In genomic region chr2:26229595-26229994, GRCh38 we compare ENCODE assay signal across 28 cellular contexts.
"Had no signal": no experiment of that assay in that cellular context is flagged by ENCODE, and none has a peak within 500 bp of the region (broad histone marks: within the 10 kb centered on the region; RNA-seq: fewer than 3 reads in every experiment).

No MANE protein-coding gene starts in this region.

- H3K27ac Mint-ChIP-seq: immature natural killer cell; nephron; stimulated activated memory B cell treated with anti-CD40 and anti-IgM and Interleukin-4, amounts not matched to agents 10 μg/mL and 1 μg/mL and 100 μg/mL, for 72 hours; stimulated activated naive CD8-positive, alpha-beta T cell treated with anti-CD3 and anti-CD28 coated beads, Interleukin-15, amount 100 ng/mL, for 72 hours; type B pancreatic cell had no signal

- H3K4me1 Mint-ChIP-seq: immature natural killer cell; nephron; neural crest cell; stimulated activated memory B cell treated with anti-CD40 and anti-IgM and Interleukin-4, amounts not matched to agents 10 μg/mL and 1 μg/mL and 100 μg/mL, for 72 hours; stimulated activated naive CD8-positive, alpha-beta T cell treated with anti-CD3 and anti-CD28 coated beads, Interleukin-15, amount 100 ng/mL, for 72 hours had no signal

- H3K36me3 ChIP-seq: uterus had no signal

- H3K27me3 Mint-ChIP-seq: naive thymus-derived CD8-positive, alpha-beta T cell; stimulated activated memory B cell treated with anti-CD40 and anti-IgM and Interleukin-4, amounts not matched to agents 10 μg/mL and 1 μg/mL and 100 μg/mL, for 72 hours; stimulated activated naive CD8-positive, alpha-beta T cell treated with anti-CD3 and anti-CD28 coated beads, Interleukin-15, amount 100 ng/mL, for 72 hours; type B pancreatic cell had no signal

- H3K4me3 Mint-ChIP-seq: immature natural killer cell; naive thymus-derived CD8-positive, alpha-beta T cell; nephron; neural crest cell; stimulated activated memory B cell treated with anti-CD40 and anti-IgM and Interleukin-4, amounts not matched to agents 10 μg/mL and 1 μg/mL and 100 μg/mL, for 72 hours; stimulated activated naive CD8-positive, alpha-beta T cell treated with anti-CD3 and anti-CD28 coated beads, Interleukin-15, amount 100 ng/mL, for 72 hours; type B pancreatic cell had no signal

- FAIRE-seq: islet of Langerhans, kidney, pancreas, small intestine had no signal

- DNase-seq: hypothalamus; immature natural killer cell; kidney; left colon; left lung; lower lobe of right lung; mammary epithelial cell; mesenchymal stem cell; naive thymus-derived CD8-positive, alpha-beta T cell; nucleus accumbens; pancreas; retina; right cardiac atrium; sigmoid colon; small intestine; spleen; stimulated activated CD4-positive, alpha-beta T cell treated with anti-CD3 and anti-CD28 coated beads, Interleukin-4, amount 100 ng/mL, for 24 hours; stimulated activated naive CD4-positive, alpha-beta T cell treated with Interleukin-2 at 50 U/mL for 16 hours; stimulated activated naive CD8-positive, alpha-beta T cell treated with anti-CD3 and anti-CD28 coated beads, Interleukin-15, amount 100 ng/mL, for 72 hours; substantia nigra; uterus had no signal

- H3K9me3 Mint-ChIP-seq: immature natural killer cell; stimulated activated memory B cell treated with anti-CD40 and anti-IgM and Interleukin-4, amounts not matched to agents 10 μg/mL and 1 μg/mL and 100 μg/mL, for 72 hours; stimulated activated naive CD8-positive, alpha-beta T cell treated with anti-CD3 and anti-CD28 coated beads, Interleukin-15, amount 100 ng/mL, for 72 hours; type B pancreatic cell had no signal

- H3K4me3 ChIP-seq: left lung, lower lobe of right lung, pancreas, prostate gland, sigmoid colon, spleen, tibial nerve, uterus had no signal

- H3K4me1 ChIP-seq: left lung, lower lobe of right lung, prostate gland, sigmoid colon, spleen, tibial nerve, uterus had no signal

- H3K27ac ChIP-seq: left lung, lower lobe of right lung, pancreas, prostate gland, sigmoid colon, spleen, tibial nerve, uterus had no signal

- H3K9me3 ChIP-seq: left lung, lower lobe of right lung, pancreas, prostate gland, sigmoid colon, uterus had no signal

- H3K27me3 ChIP-seq: left lung, pancreas, sigmoid colon, spleen, tibial nerve, uterus had no signal
